ENCODE assay signal across 2 cellular contexts in genomic region chr20:34302312-34302722, GRCh38.
TF ChIP-seq lines count a peak whose summit lies in the region.

No MANE protein-coding gene starts in this region.

TF ChIP-seq in A549, 52 proteins besides CTCF, POLR2A, EP300 and RAD21:
- TF ChIP-seq FOSL2 (IDR thresholded peaks at IDR 0.05) (no peak), FOSL2 (CRISPR knock-in tag; IDR thresholded peaks at IDR 0.05) (no peak), E2F6 (IDR thresholded peaks at IDR 0.05; ENCODE audit: borderline replicate concordance, low read depth) (no peak), HOXA7 (CRISPR knock-in tag; IDR thresholded peaks at IDR 0.05) (no peak), CBX8 (IDR thresholded peaks at IDR 0.05) (no peak), MAFK (IDR thresholded peaks at IDR 0.05; ENCODE audit: partially characterized antibody) (no peak), KDM1A (IDR thresholded peaks at IDR 0.05; ENCODE audit: low read depth) (no peak), RCOR1 (IDR thresholded peaks at IDR 0.05; ENCODE audit: low read depth, low read length) (no peak), FOXS1 (CRISPR knock-in tag; IDR thresholded peaks at IDR 0.05) (no peak), RFX5 (IDR thresholded peaks at IDR 0.05) (no peak), ZC3H11A (IDR thresholded peaks at IDR 0.05) (no peak), BHLHE40 (IDR thresholded peaks at IDR 0.05; ENCODE audit: low read depth, low read length) (no peak), KDM5A (IDR thresholded peaks at IDR 0.05) (no peak), BCL3 (IDR thresholded peaks at IDR 0.05) (no peak), USF2 (IDR thresholded peaks at IDR 0.05) (no peak), ATOH8 (CRISPR knock-in tag; IDR thresholded peaks at IDR 0.05; ENCODE audit: low read depth) (no peak), MAX (IDR thresholded peaks at IDR 0.05) (no peak), TP53 (CRISPR knock-in tag; IDR thresholded peaks at IDR 0.05) (no peak), JUN (IDR thresholded peaks at IDR 0.05) (no peak), NFE2L2 (conservative IDR thresholded peaks at IDR 0.05; ENCODE audit: low read length) (no peak)
TF ChIP-seq in A549: peak in this region for 0.

TF ChIP-seq in HepG2, 621 proteins besides CTCF, POLR2A, EP300 and RAD21 (continues in another document):
- TF ChIP-seq MXD4 (CRISPR knock-in tag; IDR thresholded peaks at IDR 0.05) (no peak), ZNF883 (CRISPR knock-in tag; IDR thresholded peaks at IDR 0.05; ENCODE audit: not compliant biosample characterization) (no peak), HNF1B (CRISPR knock-in tag; IDR thresholded peaks at IDR 0.05) (no peak), PITX1 (CRISPR knock-in tag; IDR thresholded peaks at IDR 0.05) (no peak), EED (CRISPR knock-in tag; IDR thresholded peaks at IDR 0.05) (no peak), ZNF775 (CRISPR knock-in tag; IDR thresholded peaks at IDR 0.05; ENCODE audit: borderline replicate concordance) (no peak), SP140L (CRISPR knock-in tag; IDR thresholded peaks at IDR 0.05; ENCODE audit: borderline replicate concordance) (no peak), ZBTB10 (CRISPR knock-in tag; IDR thresholded peaks at IDR 0.05; ENCODE audit: borderline replicate concordance) (no peak), CREB3 (CRISPR knock-in tag; IDR thresholded peaks at IDR 0.05) (no peak), ZNF225 (CRISPR knock-in tag; IDR thresholded peaks at IDR 0.05) (no peak), ZNF121 (CRISPR knock-in tag; IDR thresholded peaks at IDR 0.05) (no peak; the same call in 1 of the 2 replicates), KLF16 (CRISPR knock-in tag; IDR thresholded peaks at IDR 0.05) (no peak), ZNF547 (CRISPR knock-in tag; IDR thresholded peaks at IDR 0.05) (no peak), DR1 (CRISPR knock-in tag; IDR thresholded peaks at IDR 0.05) (no peak), ZNF224 (CRISPR knock-in tag; IDR thresholded peaks at IDR 0.05) (0 out of 2 replicates have a peak, but pooled peaks have one; percentile 10), ZSCAN20 (CRISPR knock-in tag; IDR thresholded peaks at IDR 0.05; ENCODE audit: borderline replicate concordance) (no peak), ZNF691 (CRISPR knock-in tag; IDR thresholded peaks at IDR 0.05; ENCODE audit: borderline replicate concordance, low read depth) (no peak), MEF2D (CRISPR knock-in tag; IDR thresholded peaks at IDR 0.05) (peak; percentile 23; the same call in 1 of the 2 replicates), ZNF780A (CRISPR knock-in tag; IDR thresholded peaks at IDR 0.05) (no peak; the same call in 1 of the 2 replicates), ZNF142 (CRISPR knock-in tag; IDR thresholded peaks at IDR 0.05) (no peak; the same call in 1 of the 2 replicates), MTERF4 (CRISPR knock-in tag; IDR thresholded peaks at IDR 0.05) (no peak), BCL3 (CRISPR knock-in tag; IDR thresholded peaks at IDR 0.05) (no peak), ERF (CRISPR knock-in tag; IDR thresholded peaks at IDR 0.05) (no peak), U2AF2 (IDR thresholded peaks at IDR 0.05; ENCODE audit: low read depth, low read length) (no peak), TOE1 (CRISPR knock-in tag; IDR thresholded peaks at IDR 0.05) (no peak), ZBTB33 (CRISPR knock-in tag; IDR thresholded peaks at IDR 0.05) (no peak), IKZF1 (IDR thresholded peaks at IDR 0.05) (no peak), ZSCAN25 (CRISPR knock-in tag; IDR thresholded peaks at IDR 0.05) (no peak; the same call in 1 of the 2 replicates), ZNF350 (CRISPR knock-in tag; IDR thresholded peaks at IDR 0.05; ENCODE audit: borderline replicate concordance, low read depth) (0 out of 2 replicates have a peak, but pooled peaks have one; percentile 15), ZNF354B (CRISPR knock-in tag; IDR thresholded peaks at IDR 0.05) (peak; percentile 89), AGO2 (optimal IDR thresholded peaks at IDR 0.05; ENCODE audit: low read depth, low read length) (no peak), SAP130 (CRISPR knock-in tag; IDR thresholded peaks at IDR 0.05; ENCODE audit: low read depth) (no peak), NRL (CRISPR knock-in tag; IDR thresholded peaks at IDR 0.05; ENCODE audit: borderline replicate concordance) (no peak), STAG1 (CRISPR knock-in tag; IDR thresholded peaks at IDR 0.05) (no peak), MLX (CRISPR knock-in tag; IDR thresholded peaks at IDR 0.05) (no peak)
